18 cellular contexts compared by ENCODE assay signal in genomic region chr10:69898941-69899340, GRCh38.
"Had no signal": no experiment of that assay in that cellular context is flagged by ENCODE, and none has a peak within 500 bp of the region (broad histone marks: within the 10 kb centered on the region; RNA-seq: fewer than 3 reads in every experiment).

No MANE protein-coding gene starts in this region.

- H3K36me3 ChIP-seq: esophagus muscularis mucosa, gastroesophageal sphincter, neutrophil, right atrium auricular region, uterus had no signal

- H3K27me3 ChIP-seq: esophagus muscularis mucosa, gastroesophageal sphincter, hepatocyte, neutrophil, right atrium auricular region, uterus had no signal

- H3K27ac Mint-ChIP-seq: effector memory CD8-positive, alpha-beta T cell; naive B cell had no signal

- H3K36me3 Mint-ChIP-seq: naive B cell, type B pancreatic cell had no signal

- DNase-seq: effector memory CD8-positive, alpha-beta T cell; mesenchymal stem cell; midbrain; naive B cell; posterior cingulate gyrus; stimulated activated CD4-positive, alpha-beta T cell treated with anti-CD3 and anti-CD28 coated beads, Interleukin-12 subunit alpha, Interleukin-12 subunit beta, amount 100 ng/mL, for 4 hours; stimulated activated naive CD4-positive, alpha-beta T cell treated with Interleukin-2 at 50 U/mL for 16 hours; uterus had no signal

- H3K9me3 ChIP-seq: esophagus muscularis mucosa, gastroesophageal sphincter, neutrophil, right atrium auricular region, uterus had no signal

- H3K4me3 ChIP-seq: esophagus muscularis mucosa, gastroesophageal sphincter, hepatocyte, lung, right atrium auricular region, uterus had no signal

- H3K79me2 ChIP-seq: hepatocyte had no signal

- H3K4me3 Mint-ChIP-seq: effector memory CD8-positive, alpha-beta T cell; naive B cell; nephron; type B pancreatic cell had no signal

- ATAC-seq: effector memory CD8-positive, alpha-beta T cell; gastroesophageal sphincter had no signal

- H3K4me1 ChIP-seq: uterus had no signal

- H2AFZ ChIP-seq: hepatocyte had no signal

- H3K9me3 Mint-ChIP-seq: effector memory CD8-positive, alpha-beta T cell; naive B cell; nephron; type B pancreatic cell had no signal

- H3K4me1 Mint-ChIP-seq: naive B cell had no signal

- FAIRE-seq: small intestine had no signal

- H3K4me2 ChIP-seq: hepatocyte had no signal

- H3K27ac ChIP-seq: epithelial cell of prostate, esophagus muscularis mucosa, gastroesophageal sphincter, hepatocyte, neutrophil, right atrium auricular region, uterus had no signal
